ENCODE assay signal across 1 cellular context in the genomic region with DNA sequence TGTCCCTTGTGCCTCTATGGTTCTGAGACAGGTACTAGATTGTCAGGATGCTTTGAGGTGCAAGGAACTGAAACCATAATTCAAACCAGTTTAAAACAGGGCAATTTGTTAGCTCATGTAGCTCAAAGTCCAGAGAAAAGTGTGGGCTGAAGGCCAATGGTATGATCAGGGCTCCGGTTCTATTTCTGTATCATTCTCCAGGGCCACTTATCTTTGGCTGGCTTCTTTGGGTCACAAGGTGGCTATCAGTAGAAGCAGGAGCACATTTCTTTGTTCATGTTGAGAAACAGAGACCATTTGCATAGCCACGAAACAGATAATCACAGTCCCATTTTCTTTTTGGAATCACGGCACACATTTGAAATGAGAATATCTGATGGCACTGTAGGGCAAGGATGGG.
A peak's percentile ranks its signal among the peaks of the same experiment; 100 is the strongest.
TF ChIP-seq lines count a peak whose summit lies in the region.

No MANE protein-coding gene starts in this region.

TF ChIP-seq in K562, 482 proteins besides CTCF, POLR2A, EP300 and RAD21 (continued from another document and continues in another):
- TF ChIP-seq, protein P1, sequence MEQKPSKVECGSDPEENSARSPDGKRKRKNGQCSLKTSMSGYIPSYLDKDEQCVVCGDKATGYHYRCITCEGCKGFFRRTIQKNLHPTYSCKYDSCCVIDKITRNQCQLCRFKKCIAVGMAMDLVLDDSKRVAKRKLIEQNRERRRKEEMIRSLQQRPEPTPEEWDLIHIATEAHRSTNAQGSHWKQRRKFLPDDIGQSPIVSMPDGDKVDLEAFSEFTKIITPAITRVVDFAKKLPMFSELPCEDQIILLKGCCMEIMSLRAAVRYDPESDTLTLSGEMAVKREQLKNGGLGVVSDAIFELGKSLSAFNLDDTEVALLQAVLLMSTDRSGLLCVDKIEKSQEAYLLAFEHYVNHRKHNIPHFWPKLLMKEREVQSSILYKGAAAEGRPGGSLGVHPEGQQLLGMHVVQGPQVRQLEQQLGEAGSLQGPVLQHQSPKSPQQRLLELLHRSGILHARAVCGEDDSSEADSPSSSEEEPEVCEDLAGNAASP (IDR thresholded peaks at IDR 0.05): no peak
- TF ChIP-seq CUX1 (CRISPR knock-in tag; IDR thresholded peaks at IDR 0.05) (no peak), MEIS2 (IDR thresholded peaks at IDR 0.05; ENCODE audit: partially characterized antibody) (no peak), TCF3 (CRISPR knock-in tag; IDR thresholded peaks at IDR 0.05) (peak; percentile 56; the same call in 1 of the 2 replicates), BHLHE40 (IDR thresholded peaks at IDR 0.05; ENCODE audit: low read length) (no peak), FOXM1 (IDR thresholded peaks at IDR 0.05; ENCODE audit: low read depth) (no peak), FOXM1 (CRISPR knock-in tag; IDR thresholded peaks at IDR 0.05; ENCODE audit: low read depth) (no peak), SOX6 (IDR thresholded peaks at IDR 0.05) (peak; percentile 80), NELFE (IDR thresholded peaks at IDR 0.05; ENCODE audit: insufficient read depth, insufficient read length) (no peak), SAFB2 (IDR thresholded peaks at IDR 0.05; ENCODE audit: borderline replicate concordance, low read depth, low read length, severe bottlenecking) (no peak), FOXJ2 (tag; IDR thresholded peaks at IDR 0.05) (0 out of 2 replicates have a peak, but pooled peaks have one; percentile 26), FOXA1 (IDR thresholded peaks at IDR 0.05; ENCODE audit: borderline replicate concordance) (no peak), BRCA1 (IDR thresholded peaks at IDR 0.05) (no peak), BRCA1 (CRISPR knock-in tag; IDR thresholded peaks at IDR 0.05) (no peak), CBFA2T3 (IDR thresholded peaks at IDR 0.05) (peak; percentile 69), HIVEP1 (CRISPR knock-in tag; IDR thresholded peaks at IDR 0.05) (no peak), POLR2AphosphoS5 (IDR thresholded peaks at IDR 0.05; ENCODE audit: control insufficient read depth, insufficient read depth, low read depth, low read length) (no peak), XRCC5 (IDR thresholded peaks at IDR 0.05; ENCODE audit: low read depth, low read length) (no peak), ZBTB7A (IDR thresholded peaks at IDR 0.05; ENCODE audit: borderline replicate concordance, control insufficient read depth, low read depth, low read length) (no peak)
- TF ChIP-seq, protein P2, sequence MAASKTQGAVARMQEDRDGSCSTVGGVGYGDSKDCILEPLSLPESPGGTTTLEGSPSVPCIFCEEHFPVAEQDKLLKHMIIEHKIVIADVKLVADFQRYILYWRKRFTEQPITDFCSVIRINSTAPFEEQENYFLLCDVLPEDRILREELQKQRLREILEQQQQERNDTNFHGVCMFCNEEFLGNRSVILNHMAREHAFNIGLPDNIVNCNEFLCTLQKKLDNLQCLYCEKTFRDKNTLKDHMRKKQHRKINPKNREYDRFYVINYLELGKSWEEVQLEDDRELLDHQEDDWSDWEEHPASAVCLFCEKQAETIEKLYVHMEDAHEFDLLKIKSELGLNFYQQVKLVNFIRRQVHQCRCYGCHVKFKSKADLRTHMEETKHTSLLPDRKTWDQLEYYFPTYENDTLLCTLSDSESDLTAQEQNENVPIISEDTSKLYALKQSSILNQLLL (CRISPR knock-in tag; IDR thresholded peaks at IDR 0.05; ENCODE audit: borderline replicate concordance): no peak
- TF ChIP-seq, protein P3, sequence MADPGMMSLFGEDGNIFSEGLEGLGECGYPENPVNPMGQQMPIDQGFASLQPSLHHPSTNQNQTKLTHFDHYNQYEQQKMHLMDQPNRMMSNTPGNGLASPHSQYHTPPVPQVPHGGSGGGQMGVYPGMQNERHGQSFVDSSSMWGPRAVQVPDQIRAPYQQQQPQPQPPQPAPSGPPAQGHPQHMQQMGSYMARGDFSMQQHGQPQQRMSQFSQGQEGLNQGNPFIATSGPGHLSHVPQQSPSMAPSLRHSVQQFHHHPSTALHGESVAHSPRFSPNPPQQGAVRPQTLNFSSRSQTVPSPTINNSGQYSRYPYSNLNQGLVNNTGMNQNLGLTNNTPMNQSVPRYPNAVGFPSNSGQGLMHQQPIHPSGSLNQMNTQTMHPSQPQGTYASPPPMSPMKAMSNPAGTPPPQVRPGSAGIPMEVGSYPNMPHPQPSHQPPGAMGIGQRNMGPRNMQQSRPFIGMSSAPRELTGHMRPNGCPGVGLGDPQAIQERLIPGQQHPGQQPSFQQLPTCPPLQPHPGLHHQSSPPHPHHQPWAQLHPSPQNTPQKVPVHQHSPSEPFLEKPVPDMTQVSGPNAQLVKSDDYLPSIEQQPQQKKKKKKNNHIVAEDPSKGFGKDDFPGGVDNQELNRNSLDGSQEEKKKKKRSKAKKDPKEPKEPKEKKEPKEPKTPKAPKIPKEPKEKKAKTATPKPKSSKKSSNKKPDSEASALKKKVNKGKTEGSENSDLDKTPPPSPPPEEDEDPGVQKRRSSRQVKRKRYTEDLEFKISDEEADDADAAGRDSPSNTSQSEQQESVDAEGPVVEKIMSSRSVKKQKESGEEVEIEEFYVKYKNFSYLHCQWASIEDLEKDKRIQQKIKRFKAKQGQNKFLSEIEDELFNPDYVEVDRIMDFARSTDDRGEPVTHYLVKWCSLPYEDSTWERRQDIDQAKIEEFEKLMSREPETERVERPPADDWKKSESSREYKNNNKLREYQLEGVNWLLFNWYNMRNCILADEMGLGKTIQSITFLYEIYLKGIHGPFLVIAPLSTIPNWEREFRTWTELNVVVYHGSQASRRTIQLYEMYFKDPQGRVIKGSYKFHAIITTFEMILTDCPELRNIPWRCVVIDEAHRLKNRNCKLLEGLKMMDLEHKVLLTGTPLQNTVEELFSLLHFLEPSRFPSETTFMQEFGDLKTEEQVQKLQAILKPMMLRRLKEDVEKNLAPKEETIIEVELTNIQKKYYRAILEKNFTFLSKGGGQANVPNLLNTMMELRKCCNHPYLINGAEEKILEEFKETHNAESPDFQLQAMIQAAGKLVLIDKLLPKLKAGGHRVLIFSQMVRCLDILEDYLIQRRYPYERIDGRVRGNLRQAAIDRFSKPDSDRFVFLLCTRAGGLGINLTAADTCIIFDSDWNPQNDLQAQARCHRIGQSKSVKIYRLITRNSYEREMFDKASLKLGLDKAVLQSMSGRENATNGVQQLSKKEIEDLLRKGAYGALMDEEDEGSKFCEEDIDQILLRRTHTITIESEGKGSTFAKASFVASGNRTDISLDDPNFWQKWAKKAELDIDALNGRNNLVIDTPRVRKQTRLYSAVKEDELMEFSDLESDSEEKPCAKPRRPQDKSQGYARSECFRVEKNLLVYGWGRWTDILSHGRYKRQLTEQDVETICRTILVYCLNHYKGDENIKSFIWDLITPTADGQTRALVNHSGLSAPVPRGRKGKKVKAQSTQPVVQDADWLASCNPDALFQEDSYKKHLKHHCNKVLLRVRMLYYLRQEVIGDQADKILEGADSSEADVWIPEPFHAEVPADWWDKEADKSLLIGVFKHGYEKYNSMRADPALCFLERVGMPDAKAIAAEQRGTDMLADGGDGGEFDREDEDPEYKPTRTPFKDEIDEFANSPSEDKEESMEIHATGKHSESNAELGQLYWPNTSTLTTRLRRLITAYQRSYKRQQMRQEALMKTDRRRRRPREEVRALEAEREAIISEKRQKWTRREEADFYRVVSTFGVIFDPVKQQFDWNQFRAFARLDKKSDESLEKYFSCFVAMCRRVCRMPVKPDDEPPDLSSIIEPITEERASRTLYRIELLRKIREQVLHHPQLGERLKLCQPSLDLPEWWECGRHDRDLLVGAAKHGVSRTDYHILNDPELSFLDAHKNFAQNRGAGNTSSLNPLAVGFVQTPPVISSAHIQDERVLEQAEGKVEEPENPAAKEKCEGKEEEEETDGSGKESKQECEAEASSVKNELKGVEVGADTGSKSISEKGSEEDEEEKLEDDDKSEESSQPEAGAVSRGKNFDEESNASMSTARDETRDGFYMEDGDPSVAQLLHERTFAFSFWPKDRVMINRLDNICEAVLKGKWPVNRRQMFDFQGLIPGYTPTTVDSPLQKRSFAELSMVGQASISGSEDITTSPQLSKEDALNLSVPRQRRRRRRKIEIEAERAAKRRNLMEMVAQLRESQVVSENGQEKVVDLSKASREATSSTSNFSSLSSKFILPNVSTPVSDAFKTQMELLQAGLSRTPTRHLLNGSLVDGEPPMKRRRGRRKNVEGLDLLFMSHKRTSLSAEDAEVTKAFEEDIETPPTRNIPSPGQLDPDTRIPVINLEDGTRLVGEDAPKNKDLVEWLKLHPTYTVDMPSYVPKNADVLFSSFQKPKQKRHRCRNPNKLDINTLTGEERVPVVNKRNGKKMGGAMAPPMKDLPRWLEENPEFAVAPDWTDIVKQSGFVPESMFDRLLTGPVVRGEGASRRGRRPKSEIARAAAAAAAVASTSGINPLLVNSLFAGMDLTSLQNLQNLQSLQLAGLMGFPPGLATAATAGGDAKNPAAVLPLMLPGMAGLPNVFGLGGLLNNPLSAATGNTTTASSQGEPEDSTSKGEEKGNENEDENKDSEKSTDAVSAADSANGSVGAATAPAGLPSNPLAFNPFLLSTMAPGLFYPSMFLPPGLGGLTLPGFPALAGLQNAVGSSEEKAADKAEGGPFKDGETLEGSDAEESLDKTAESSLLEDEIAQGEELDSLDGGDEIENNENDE (IDR thresholded peaks at IDR 0.05; ENCODE audit: low read depth, low read length): no peak
- TF ChIP-seq, protein P4, sequence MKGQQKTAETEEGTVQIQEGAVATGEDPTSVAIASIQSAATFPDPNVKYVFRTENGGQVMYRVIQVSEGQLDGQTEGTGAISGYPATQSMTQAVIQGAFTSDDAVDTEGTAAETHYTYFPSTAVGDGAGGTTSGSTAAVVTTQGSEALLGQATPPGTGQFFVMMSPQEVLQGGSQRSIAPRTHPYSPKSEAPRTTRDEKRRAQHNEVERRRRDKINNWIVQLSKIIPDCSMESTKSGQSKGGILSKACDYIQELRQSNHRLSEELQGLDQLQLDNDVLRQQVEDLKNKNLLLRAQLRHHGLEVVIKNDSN (CRISPR knock-in tag; IDR thresholded peaks at IDR 0.05): no peak
- TF ChIP-seq, protein P5, sequence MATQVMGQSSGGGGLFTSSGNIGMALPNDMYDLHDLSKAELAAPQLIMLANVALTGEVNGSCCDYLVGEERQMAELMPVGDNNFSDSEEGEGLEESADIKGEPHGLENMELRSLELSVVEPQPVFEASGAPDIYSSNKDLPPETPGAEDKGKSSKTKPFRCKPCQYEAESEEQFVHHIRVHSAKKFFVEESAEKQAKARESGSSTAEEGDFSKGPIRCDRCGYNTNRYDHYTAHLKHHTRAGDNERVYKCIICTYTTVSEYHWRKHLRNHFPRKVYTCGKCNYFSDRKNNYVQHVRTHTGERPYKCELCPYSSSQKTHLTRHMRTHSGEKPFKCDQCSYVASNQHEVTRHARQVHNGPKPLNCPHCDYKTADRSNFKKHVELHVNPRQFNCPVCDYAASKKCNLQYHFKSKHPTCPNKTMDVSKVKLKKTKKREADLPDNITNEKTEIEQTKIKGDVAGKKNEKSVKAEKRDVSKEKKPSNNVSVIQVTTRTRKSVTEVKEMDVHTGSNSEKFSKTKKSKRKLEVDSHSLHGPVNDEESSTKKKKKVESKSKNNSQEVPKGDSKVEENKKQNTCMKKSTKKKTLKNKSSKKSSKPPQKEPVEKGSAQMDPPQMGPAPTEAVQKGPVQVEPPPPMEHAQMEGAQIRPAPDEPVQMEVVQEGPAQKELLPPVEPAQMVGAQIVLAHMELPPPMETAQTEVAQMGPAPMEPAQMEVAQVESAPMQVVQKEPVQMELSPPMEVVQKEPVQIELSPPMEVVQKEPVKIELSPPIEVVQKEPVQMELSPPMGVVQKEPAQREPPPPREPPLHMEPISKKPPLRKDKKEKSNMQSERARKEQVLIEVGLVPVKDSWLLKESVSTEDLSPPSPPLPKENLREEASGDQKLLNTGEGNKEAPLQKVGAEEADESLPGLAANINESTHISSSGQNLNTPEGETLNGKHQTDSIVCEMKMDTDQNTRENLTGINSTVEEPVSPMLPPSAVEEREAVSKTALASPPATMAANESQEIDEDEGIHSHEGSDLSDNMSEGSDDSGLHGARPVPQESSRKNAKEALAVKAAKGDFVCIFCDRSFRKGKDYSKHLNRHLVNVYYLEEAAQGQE (CRISPR knock-in tag; IDR thresholded peaks at IDR 0.05; ENCODE audit: low read depth): no peak
- TF ChIP-seq, protein P6, sequence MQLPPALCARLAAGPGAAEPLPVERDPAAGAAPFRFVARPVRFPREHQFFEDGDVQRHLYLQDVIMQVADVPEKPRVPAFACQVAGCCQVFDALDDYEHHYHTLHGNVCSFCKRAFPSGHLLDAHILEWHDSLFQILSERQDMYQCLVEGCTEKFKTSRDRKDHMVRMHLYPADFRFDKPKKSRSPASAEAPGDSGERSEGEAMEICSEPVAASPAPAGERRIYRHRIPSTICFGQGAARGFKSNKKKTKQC (CRISPR knock-in tag; IDR thresholded peaks at IDR 0.05): no peak
